In genomic region chr7:47337531-47337930, GRCh38 we compare ENCODE assay signal across 10 cellular contexts.
DNase-seq lines count a peak whose midpoint lies in the region; ATAC-seq and TF ChIP-seq lines count a peak whose summit lies in the region.
"Had no signal": no experiment of that assay in that cellular context is flagged by ENCODE, and none has a peak within 500 bp of the region (broad histone marks: within the 10 kb centered on the region; RNA-seq: fewer than 3 reads in every experiment).

No MANE protein-coding gene starts in this region.

- CTCF ChIA-PET in AG04450 (lab: Charles Lee) = no interaction called here

- peak overlapping the region; percentile 12 for H3K27ac ChIP-seq in AG04450 (ENCODE audit: low read depth, low read length)
- H3K27ac ChIP-seq: BLaER1 had no signal

- no peak for ATAC-seq in HG03280 (IDR thresholded peaks at IDR 0.05; ENCODE audit: unreplicated experiment)

- H3K4me3 ChIP-seq in AG04450 (ENCODE audit: low read depth, low read length) (no peak overlapping the region), fibroblast of mammary gland (ENCODE audit: control insufficient read depth, low read depth, low read length) (no peak overlapping the region)
- H3K4me3 ChIP-seq: BLaER1, lung had no signal

- no peaks in the 10 kb centered on the region for H3K9me3 ChIP-seq in AG04450 (ENCODE audit: control insufficient read depth, insufficient read depth, low read length)
- H3K9me3 ChIP-seq: BLaER1 had no signal

- DNase-seq in AG04450 (ENCODE audit: low read depth, low spot score) (no peak), GM20000 (ENCODE audit: low spot score) (peak; percentile 55), HT-29 (ENCODE audit: low spot score) (peak; percentile 19), fibroblast of mammary gland (ENCODE audit: low read depth) (peak; percentile 20), NCI-H2081 treated with DMSO at 0.1 percent for 48 hours (lab: John Stamatoyannopoulos, UW) (no peak), COR-L47 (lab: John Stamatoyannopoulos, UW) (no peak)
- no peak for DNase-seq in stimulated activated CD4-positive, alpha-beta T cell treated with anti-CD3 and anti-CD28 coated beads, Interleukin-12 subunit alpha, Interleukin-12 subunit beta, amount 100 ng/mL, for 4 hours

- POLR2A ChIA-PET in AG04450 (lab: Yijun Ruan, JAX) = interaction anchor here (1.9 kb wide), 1 partner anchor 11 kb away, joined by 15 read pairs; no protein-coding TSS in a partner anchor

- no peaks in the 10 kb centered on the region for H3K27me3 ChIP-seq in AG04450 (ENCODE audit: control insufficient read depth, insufficient read depth, low read length)
- H3K27me3 ChIP-seq: BLaER1 had no signal

- TF ChIP-seq CTCF in AG04450 (IDR thresholded peaks at IDR 0.05; ENCODE audit: low read depth, low read length) = no peak
- no peak for TF ChIP-seq CTCF in GM20000 (IDR thresholded peaks at IDR 0.05; ENCODE audit: extremely low read depth, missing control alignments)
- no peak for TF ChIP-seq CTCF in fibroblast of mammary gland (conservative IDR thresholded peaks at IDR 0.05; ENCODE audit: control insufficient read depth, insufficient read depth, low read depth, low read length)

Comparison
In these comparisons a context has a peak if more than half of its experiments do, and no peak if none do; other contexts are left out.
1. DNase-seq: peak in GM20000 (single experiment), HT-29 (single experiment) and fibroblast of mammary gland (single experiment); none in AG04450 (single experiment), NCI-H2081 treated with DMSO at 0.1 percent for 48 hours (single experiment), COR-L47 (single experiment) and stimulated activated CD4-positive, alpha-beta T cell treated with anti-CD3 and anti-CD28 coated beads, Interleukin-12 subunit alpha, Interleukin-12 subunit beta, amount 100 ng/mL, for 4 hours (single experiment).